1 cellular context compared by ENCODE assay signal in genomic region chr17:28951991-28952975, GRCh38.
TF ChIP-seq lines count a peak whose summit lies in the region.

No MANE protein-coding gene starts in this region.

TF ChIP-seq in HepG2, 621 proteins besides CTCF, POLR2A, EP300 and RAD21 (continued from another document and continues in another):
- TF ChIP-seq PATZ1 (CRISPR knock-in tag; IDR thresholded peaks at IDR 0.05) (peak; percentile 11; the same call in 1 of the 2 replicates), ZSCAN30 (CRISPR knock-in tag; IDR thresholded peaks at IDR 0.05) (no peak; the same call in 1 of the 2 replicates), KLF11 (CRISPR knock-in tag; IDR thresholded peaks at IDR 0.05) (no peak), ZNF382 (CRISPR knock-in tag; IDR thresholded peaks at IDR 0.05; ENCODE audit: borderline replicate concordance) (no peak), ZNF337 (CRISPR knock-in tag; IDR thresholded peaks at IDR 0.05; ENCODE audit: borderline replicate concordance, low read depth) (no peak), ZNF180 (CRISPR knock-in tag; IDR thresholded peaks at IDR 0.05; ENCODE audit: borderline replicate concordance, low read depth) (no peak), HMGXB3 (CRISPR knock-in tag; IDR thresholded peaks at IDR 0.05; ENCODE audit: borderline replicate concordance) (peak; percentile 85; the same call in 1 of the 2 replicates), ZNF780A (CRISPR knock-in tag; IDR thresholded peaks at IDR 0.05) (peak; percentile 47; the same call in 1 of the 2 replicates), HIVEP1 (CRISPR knock-in tag; IDR thresholded peaks at IDR 0.05) (no peak), SP1 (IDR thresholded peaks at IDR 0.05) (peak; percentile 10; the same call in 1 of the 2 replicates), SP1 (CRISPR knock-in tag; IDR thresholded peaks at IDR 0.05) (peak; percentile 78), ZNF879 (CRISPR knock-in tag; IDR thresholded peaks at IDR 0.05) (0 out of 2 replicates have a peak, but pooled peaks have one; percentile 64), ZFP82 (CRISPR knock-in tag; IDR thresholded peaks at IDR 0.05; ENCODE audit: borderline replicate concordance) (peak; percentile 87; the same call in 1 of the 2 replicates), ATF1 (CRISPR knock-in tag; IDR thresholded peaks at IDR 0.05) (peak; percentile 91), POGZ (CRISPR knock-in tag; IDR thresholded peaks at IDR 0.05) (peak; percentile 58), YEATS2 (CRISPR knock-in tag; IDR thresholded peaks at IDR 0.05; ENCODE audit: borderline replicate concordance) (peak; percentile 78; the same call in 1 of the 2 replicates), ZFY (CRISPR knock-in tag; IDR thresholded peaks at IDR 0.05) (peak; percentile 68), TAF15 (IDR thresholded peaks at IDR 0.05; ENCODE audit: low read depth, low read length, poor library complexity, severe bottlenecking) (no peak), THAP9 (CRISPR knock-in tag; IDR thresholded peaks at IDR 0.05; ENCODE audit: borderline replicate concordance) (peak; percentile 95; the same call in 1 of the 2 replicates), ZNF460 (CRISPR knock-in tag; IDR thresholded peaks at IDR 0.05; ENCODE audit: borderline replicate concordance) (no peak), IKZF5 (CRISPR knock-in tag; IDR thresholded peaks at IDR 0.05) (peak; percentile 52; the same call in 1 of the 2 replicates), FOXO4 (CRISPR knock-in tag; conservative IDR thresholded peaks at IDR 0.05) (no peak), CCDC6 (CRISPR knock-in tag; IDR thresholded peaks at IDR 0.05) (no peak), RAD51 (IDR thresholded peaks at IDR 0.05; ENCODE audit: borderline replicate concordance) (no peak), PITX1 (CRISPR knock-in tag; IDR thresholded peaks at IDR 0.05) (peak; percentile 74; the same call in 1 of the 2 replicates), HNRNPUL1 (IDR thresholded peaks at IDR 0.05; ENCODE audit: low read depth, low read length) (no peak), NONO (IDR thresholded peaks at IDR 0.05) (no peak), NONO (CRISPR knock-in tag; conservative IDR thresholded peaks at IDR 0.05) (peak; percentile 96), ZNF768 (CRISPR knock-in tag; IDR thresholded peaks at IDR 0.05) (no peak), PHF20 (CRISPR knock-in tag; IDR thresholded peaks at IDR 0.05) (peak; percentile 79), MAFG (CRISPR knock-in tag; IDR thresholded peaks at IDR 0.05) (no peak), ZNF138 (CRISPR knock-in tag; IDR thresholded peaks at IDR 0.05; ENCODE audit: low read depth) (0 out of 2 replicates have a peak, but pooled peaks have one; percentile 38), BCL6 (CRISPR knock-in tag; IDR thresholded peaks at IDR 0.05) (no peak), SRSF9 (IDR thresholded peaks at IDR 0.05; ENCODE audit: borderline replicate concordance, insufficient read depth, low read depth, low read length, poor library complexity, severe bottlenecking) (no peak)
- TF ChIP-seq, protein P1, sequence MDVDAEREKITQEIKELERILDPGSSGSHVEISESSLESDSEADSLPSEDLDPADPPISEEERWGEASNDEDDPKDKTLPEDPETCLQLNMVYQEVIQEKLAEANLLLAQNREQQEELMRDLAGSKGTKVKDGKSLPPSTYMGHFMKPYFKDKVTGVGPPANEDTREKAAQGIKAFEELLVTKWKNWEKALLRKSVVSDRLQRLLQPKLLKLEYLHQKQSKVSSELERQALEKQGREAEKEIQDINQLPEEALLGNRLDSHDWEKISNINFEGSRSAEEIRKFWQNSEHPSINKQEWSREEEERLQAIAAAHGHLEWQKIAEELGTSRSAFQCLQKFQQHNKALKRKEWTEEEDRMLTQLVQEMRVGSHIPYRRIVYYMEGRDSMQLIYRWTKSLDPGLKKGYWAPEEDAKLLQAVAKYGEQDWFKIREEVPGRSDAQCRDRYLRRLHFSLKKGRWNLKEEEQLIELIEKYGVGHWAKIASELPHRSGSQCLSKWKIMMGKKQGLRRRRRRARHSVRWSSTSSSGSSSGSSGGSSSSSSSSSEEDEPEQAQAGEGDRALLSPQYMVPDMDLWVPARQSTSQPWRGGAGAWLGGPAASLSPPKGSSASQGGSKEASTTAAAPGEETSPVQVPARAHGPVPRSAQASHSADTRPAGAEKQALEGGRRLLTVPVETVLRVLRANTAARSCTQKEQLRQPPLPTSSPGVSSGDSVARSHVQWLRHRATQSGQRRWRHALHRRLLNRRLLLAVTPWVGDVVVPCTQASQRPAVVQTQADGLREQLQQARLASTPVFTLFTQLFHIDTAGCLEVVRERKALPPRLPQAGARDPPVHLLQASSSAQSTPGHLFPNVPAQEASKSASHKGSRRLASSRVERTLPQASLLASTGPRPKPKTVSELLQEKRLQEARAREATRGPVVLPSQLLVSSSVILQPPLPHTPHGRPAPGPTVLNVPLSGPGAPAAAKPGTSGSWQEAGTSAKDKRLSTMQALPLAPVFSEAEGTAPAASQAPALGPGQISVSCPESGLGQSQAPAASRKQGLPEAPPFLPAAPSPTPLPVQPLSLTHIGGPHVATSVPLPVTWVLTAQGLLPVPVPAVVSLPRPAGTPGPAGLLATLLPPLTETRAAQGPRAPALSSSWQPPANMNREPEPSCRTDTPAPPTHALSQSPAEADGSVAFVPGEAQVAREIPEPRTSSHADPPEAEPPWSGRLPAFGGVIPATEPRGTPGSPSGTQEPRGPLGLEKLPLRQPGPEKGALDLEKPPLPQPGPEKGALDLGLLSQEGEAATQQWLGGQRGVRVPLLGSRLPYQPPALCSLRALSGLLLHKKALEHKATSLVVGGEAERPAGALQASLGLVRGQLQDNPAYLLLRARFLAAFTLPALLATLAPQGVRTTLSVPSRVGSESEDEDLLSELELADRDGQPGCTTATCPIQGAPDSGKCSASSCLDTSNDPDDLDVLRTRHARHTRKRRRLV (CRISPR knock-in tag; IDR thresholded peaks at IDR 0.05) = peak; percentile 6; the same call in 1 of the 2 replicates
- TF ChIP-seq, protein P2, sequence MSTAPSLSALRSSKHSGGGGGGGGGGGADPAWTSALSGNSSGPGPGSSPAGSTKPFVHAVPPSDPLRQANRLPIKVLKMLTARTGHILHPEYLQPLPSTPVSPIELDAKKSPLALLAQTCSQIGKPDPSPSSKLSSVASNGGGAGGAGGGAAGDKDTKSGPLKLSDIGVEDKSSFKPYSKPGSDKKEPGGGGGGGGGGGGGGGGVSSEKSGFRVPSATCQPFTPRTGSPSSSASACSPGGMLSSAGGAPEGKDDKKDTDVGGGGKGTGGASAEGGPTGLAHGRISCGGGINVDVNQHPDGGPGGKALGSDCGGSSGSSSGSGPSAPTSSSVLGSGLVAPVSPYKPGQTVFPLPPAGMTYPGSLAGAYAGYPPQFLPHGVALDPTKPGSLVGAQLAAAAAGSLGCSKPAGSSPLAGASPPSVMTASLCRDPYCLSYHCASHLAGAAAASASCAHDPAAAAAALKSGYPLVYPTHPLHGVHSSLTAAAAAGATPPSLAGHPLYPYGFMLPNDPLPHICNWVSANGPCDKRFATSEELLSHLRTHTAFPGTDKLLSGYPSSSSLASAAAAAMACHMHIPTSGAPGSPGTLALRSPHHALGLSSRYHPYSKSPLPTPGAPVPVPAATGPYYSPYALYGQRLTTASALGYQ (CRISPR knock-in tag; IDR thresholded peaks at IDR 0.05) = no peak
- TF ChIP-seq, protein P3, sequence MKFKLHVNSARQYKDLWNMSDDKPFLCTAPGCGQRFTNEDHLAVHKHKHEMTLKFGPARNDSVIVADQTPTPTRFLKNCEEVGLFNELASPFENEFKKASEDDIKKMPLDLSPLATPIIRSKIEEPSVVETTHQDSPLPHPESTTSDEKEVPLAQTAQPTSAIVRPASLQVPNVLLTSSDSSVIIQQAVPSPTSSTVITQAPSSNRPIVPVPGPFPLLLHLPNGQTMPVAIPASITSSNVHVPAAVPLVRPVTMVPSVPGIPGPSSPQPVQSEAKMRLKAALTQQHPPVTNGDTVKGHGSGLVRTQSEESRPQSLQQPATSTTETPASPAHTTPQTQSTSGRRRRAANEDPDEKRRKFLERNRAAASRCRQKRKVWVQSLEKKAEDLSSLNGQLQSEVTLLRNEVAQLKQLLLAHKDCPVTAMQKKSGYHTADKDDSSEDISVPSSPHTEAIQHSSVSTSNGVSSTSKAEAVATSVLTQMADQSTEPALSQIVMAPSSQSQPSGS (CRISPR knock-in tag; IDR thresholded peaks at IDR 0.05) = peak; percentile 51; the same call in 1 of the 2 replicates
- TF ChIP-seq, protein P4, sequence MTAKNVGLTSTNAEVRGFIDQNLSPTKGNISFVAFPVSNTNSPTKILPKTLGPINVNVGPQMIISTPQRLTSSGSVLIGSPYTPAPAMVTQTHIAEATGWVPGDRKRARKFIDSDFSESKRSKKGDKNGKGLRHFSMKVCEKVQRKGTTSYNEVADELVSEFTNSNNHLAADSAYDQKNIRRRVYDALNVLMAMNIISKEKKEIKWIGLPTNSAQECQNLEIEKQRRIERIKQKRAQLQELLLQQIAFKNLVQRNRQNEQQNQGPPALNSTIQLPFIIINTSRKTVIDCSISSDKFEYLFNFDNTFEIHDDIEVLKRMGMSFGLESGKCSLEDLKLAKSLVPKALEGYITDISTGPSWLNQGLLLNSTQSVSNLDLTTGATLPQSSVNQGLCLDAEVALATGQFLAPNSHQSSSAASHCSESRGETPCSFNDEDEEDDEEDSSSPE (CRISPR knock-in tag; IDR thresholded peaks at IDR 0.05) = peak; percentile 63
